In the genomic region with DNA sequence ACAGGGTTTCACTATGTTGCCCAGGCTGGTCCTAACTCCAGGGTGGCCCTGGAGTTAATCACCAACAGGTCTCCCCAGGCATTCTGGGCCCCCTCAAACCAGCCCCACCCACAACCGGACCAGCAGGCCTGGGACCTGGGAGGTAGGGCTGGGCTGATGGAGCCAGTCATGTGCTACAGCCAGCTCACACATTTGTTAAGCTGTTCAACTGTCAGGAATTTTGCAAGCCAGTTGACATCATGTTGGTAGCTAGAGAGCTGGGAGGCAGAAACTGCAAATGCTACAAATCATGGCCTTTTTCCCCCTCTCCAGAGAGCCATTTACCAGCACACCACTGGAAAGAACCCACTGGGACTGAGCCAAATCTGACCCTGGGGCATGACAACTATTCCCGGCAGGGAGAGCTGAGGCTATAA, we compare ENCODE assay signal across 12 cellular contexts. TPM values are rescaled to one million over a fixed set of nuclear protein-coding genes. Genes with fewer than 3 reads are reported as not detected.
A peak's percentile ranks its signal among the peaks of the same experiment; 100 is the strongest.
DNase-seq lines count a peak whose midpoint lies in the region; ATAC-seq and TF ChIP-seq lines count a peak whose summit lies in the region.
"Had no signal": no experiment of that assay in that cellular context is flagged by ENCODE, and none has a peak within 500 bp of the region (broad histone marks: within the 10 kb centered on the region; RNA-seq: fewer than 3 reads in every experiment).

No MANE protein-coding gene starts in this region.

- no peaks in the 10 kb centered on the region for H3K9me3 Mint-ChIP-seq in stimulated activated effector memory CD8-positive, alpha-beta T cell treated with anti-CD3 and anti-CD28 coated beads, Interleukin-12 subunit alpha, Interleukin-12 subunit beta, amount 100 ng/mL, for 72 hours
- H3K9me3 Mint-ChIP-seq: CD4-positive, CD25-positive, alpha-beta regulatory T cell had no signal

- no peak overlapping the region for H3K27ac Mint-ChIP-seq in stimulated activated effector memory CD8-positive, alpha-beta T cell treated with anti-CD3 and anti-CD28 coated beads, Interleukin-12 subunit alpha, Interleukin-12 subunit beta, amount 100 ng/mL, for 72 hours

- H3K36me3 ChIP-seq in ascending aorta = peaks cover 42 to 77% of the 10 kb centered on the region in 2 donors
- H3K36me3 ChIP-seq in skeletal muscle tissue (ENCODE audit: control insufficient read depth in 3 of 3, insufficient read depth in 3 of 3, low read length in 3 of 3) = peaks cover 22 to 44% (median 32%) of the 10 kb centered on the region in 3 donors

- no peak for TF ChIP-seq CTCF in ascending aorta (IDR thresholded peaks at IDR 0.05)
- TF ChIP-seq CTCF in fibroblast of the aortic adventitia (IDR thresholded peaks at IDR 0.05; ENCODE audit: insufficient read depth, low read length) = no peak

- H3K9me3 ChIP-seq in ascending aorta (no peaks in the 10 kb centered on the region), skeletal muscle tissue (ENCODE audit: control insufficient read depth in 3 of 3, low read length in 3 of 3) (no peaks in the 10 kb centered on the region)

- H3K4me3 Mint-ChIP-seq in stimulated activated effector memory CD8-positive, alpha-beta T cell treated with anti-CD3 and anti-CD28 coated beads, Interleukin-12 subunit alpha, Interleukin-12 subunit beta, amount 100 ng/mL, for 72 hours = no peak overlapping the region
- H3K4me3 Mint-ChIP-seq: CD4-positive, CD25-positive, alpha-beta regulatory T cell had no signal

- ATAC-seq in stimulated activated effector memory CD8-positive, alpha-beta T cell treated with anti-CD3 and anti-CD28 coated beads, Interleukin-12 subunit alpha, Interleukin-12 subunit beta, amount 100 ng/mL, for 72 hours = no peak

- peak overlapping the region; percentile 75 to 85 for H3K27ac ChIP-seq in ascending aorta
- peak overlapping the region; percentile 94 for H3K27ac ChIP-seq in skeletal muscle tissue (ENCODE audit: low read depth, low read length)

- peaks cover 28% of the 10 kb centered on the region for H3K4me1 Mint-ChIP-seq in stimulated activated effector memory CD8-positive, alpha-beta T cell treated with anti-CD3 and anti-CD28 coated beads, Interleukin-12 subunit alpha, Interleukin-12 subunit beta, amount 100 ng/mL, for 72 hours

- H3K27me3 ChIP-seq in ascending aorta (no peaks in the 10 kb centered on the region), skeletal muscle tissue (ENCODE audit: control insufficient read depth in 3 of 3, insufficient read depth in 3 of 3, low read length in 3 of 3) (no peaks in the 10 kb centered on the region)

- H3K4me1 ChIP-seq in ascending aorta (peaks cover 18 to 51% of the 10 kb centered on the region in 2 donors), skeletal muscle tissue (ENCODE audit: control insufficient read depth in 3 of 3, insufficient read depth in 3 of 3, low read length in 3 of 3) (peaks cover 45 to 52% (median 47%) of the 10 kb centered on the region in 3 donors)

- peaks cover 86% of the 10 kb centered on the region for H3K36me3 Mint-ChIP-seq in stimulated activated effector memory CD8-positive, alpha-beta T cell treated with anti-CD3 and anti-CD28 coated beads, Interleukin-12 subunit alpha, Interleukin-12 subunit beta, amount 100 ng/mL, for 72 hours

- peak; percentile 56 for DNase-seq in EL
- DNase-seq in ascending aorta (ENCODE audit: low spot score in 2 of 2) = no peak
- peak; percentile 75 for DNase-seq in fibroblast of the aortic adventitia (ENCODE audit: low read depth)
- no peak for DNase-seq in stimulated activated effector memory CD8-positive, alpha-beta T cell treated with anti-CD3 and anti-CD28 coated beads, Interleukin-12 subunit alpha, Interleukin-12 subunit beta, amount 100 ng/mL, for 72 hours (ENCODE audit: low spot score in 2 of 2)
- no peak for DNase-seq in epidermal melanocyte (ENCODE audit: insufficient read length, low spot score)
- DNase-seq in activated naive CD4-positive, alpha-beta T cell treated with Interleukin-2 at 50 U/mL for 16 hours = no peak
- DNase-seq in KG1 (lab: John Stamatoyannopoulos, UW) = no peak
- DNase-seq: activated CD4-positive, alpha-beta T cell treated with anti-CD3 and anti-CD28 coated beads for 4 hours; activated naive CD4-positive, alpha-beta T cell; CD4-positive, CD25-positive, alpha-beta regulatory T cell had no signal

- intact Hi-C loops in ascending aorta (cut with DNase I) = no loop called here

- H3K4me3 ChIP-seq in ascending aorta = no peak overlapping the region
- no peak overlapping the region for H3K4me3 ChIP-seq in fibroblast of the aortic adventitia (ENCODE audit: low read depth, low read length)
- H3K4me3 ChIP-seq in skeletal muscle tissue (ENCODE audit: low read length in 3 of 3) = no peak overlapping the region

- no peak overlapping the region for H3K9ac ChIP-seq in skeletal muscle tissue (ENCODE audit: low read depth in 1 of 3, low read length in 3 of 3)

RNA-seq across cellular contexts. Expression of a gene that starts 6.8 kb away (rescaled TPM):
- total RNA-seq in ascending aorta (104 TPM), fibroblast of the aortic adventitia (ENCODE audit: low replicate concordance) (52.3 and 65.2 TPM in 2 replicates), skeletal muscle tissue (19.8 TPM)

RNA-seq across cellular contexts. Expression of a gene that starts 7.2 kb away (rescaled TPM):
- total RNA-seq in ascending aorta = 9.7 TPM
- 9.3 and 18.7 TPM in 2 replicates for total RNA-seq in fibroblast of the aortic adventitia (ENCODE audit: low replicate concordance)
- 5.7 TPM for total RNA-seq in skeletal muscle tissue

RNA-seq across cellular contexts. Expression of a gene that starts 25.4 kb away (rescaled TPM):
- total RNA-seq in ascending aorta (2.6 TPM), fibroblast of the aortic adventitia (ENCODE audit: low replicate concordance) (not detected in 2 replicates), skeletal muscle tissue (0.52 TPM)
- total RNA-seq: CD4-positive, CD25-positive, alpha-beta regulatory T cell; H1 had no signal

Comparison
In these comparisons a context has a peak if more than half of its experiments do, and no peak if none do; other contexts are left out.
1. DNase-seq: peak in EL (single experiment) and fibroblast of the aortic adventitia (single experiment); none in ascending aorta (0 of 2), stimulated activated effector memory CD8-positive, alpha-beta T cell treated with anti-CD3 and anti-CD28 coated beads, Interleukin-12 subunit alpha, Interleukin-12 subunit beta, amount 100 ng/mL, for 72 hours (0 of 2), epidermal melanocyte (single experiment), activated naive CD4-positive, alpha-beta T cell treated with Interleukin-2 at 50 U/mL for 16 hours (single experiment) and KG1 (single experiment).